In genomic region chr3:106529738-106530137, GRCh38 we compare ENCODE assay signal across 24 cellular contexts.
"Had no signal": no experiment of that assay in that cellular context is flagged by ENCODE, and none has a peak within 500 bp of the region (broad histone marks: within the 10 kb centered on the region; RNA-seq: fewer than 3 reads in every experiment).

No MANE protein-coding gene starts in this region.

- H3K27ac Mint-ChIP-seq: activated CD8-positive, alpha-beta memory T cell treated with anti-CD3 and anti-CD28 coated beads, Interleukin-2, amount 10 ng/mL, durations not matched to agents 7 days and 5 days; activated CD8-positive, alpha-beta T cell treated with anti-CD3 and anti-CD28 coated beads, Interleukin-2, amount 10 ng/mL, durations not matched to agents 7 days and 5 days; activated naive CD4-positive, alpha-beta T cell treated with anti-CD3 and anti-CD28 coated beads for 36 hours; dendritic cell treated with granulocyte-macrophage colony-stimulating factor and Interleukin-4, amounts not matched to agents 40 ng/mL and 50 ng/mL, for 4 days; endodermal cell; mesothelial cell of epicardium; naive B cell; nephron progenitor cell; T-helper 17 cell; WTC11 had no signal

- H3K27me3 Mint-ChIP-seq: activated CD8-positive, alpha-beta memory T cell treated with anti-CD3 and anti-CD28 coated beads, Interleukin-2, amount 10 ng/mL, durations not matched to agents 7 days and 5 days; dendritic cell treated with granulocyte-macrophage colony-stimulating factor and Interleukin-4, amounts not matched to agents 40 ng/mL and 50 ng/mL, for 4 days; naive B cell; T-helper 17 cell had no signal

- H3K4me1 Mint-ChIP-seq: endodermal cell, mesothelial cell of epicardium, nephron progenitor cell had no signal

- DNase-seq: activated CD4-positive, alpha-beta T cell treated with anti-CD3 and anti-CD28 coated beads for 4 hours; activated CD8-positive, alpha-beta memory T cell treated with anti-CD3 and anti-CD28 coated beads, Interleukin-2, amount 10 ng/mL, durations not matched to agents 7 days and 5 days; activated CD8-positive, alpha-beta T cell treated with anti-CD3 and anti-CD28 coated beads, Interleukin-2, amount 10 ng/mL, durations not matched to agents 7 days and 5 days; activated effector memory CD4-positive, alpha-beta T cell treated with Interleukin-2 at 50 U/mL for 16 hours; activated naive CD4-positive, alpha-beta T cell treated with anti-CD3 and anti-CD28 coated beads for 36 hours; amygdala; caudate nucleus; endodermal cell; foreskin fibroblast; head of caudate nucleus; hippocampal formation; left cardiac atrium; left ventricle myocardium superior; mammary epithelial cell; naive B cell; nephron progenitor cell; right lobe of liver; stimulated activated CD4-positive, alpha-beta T cell treated with anti-CD3 and anti-CD28 coated beads, Interleukin-4, amount 100 ng/mL, for 1 hour; T-helper 17 cell had no signal

- H3K4me3 Mint-ChIP-seq: activated CD8-positive, alpha-beta memory T cell treated with anti-CD3 and anti-CD28 coated beads, Interleukin-2, amount 10 ng/mL, durations not matched to agents 7 days and 5 days; activated CD8-positive, alpha-beta T cell treated with anti-CD3 and anti-CD28 coated beads, Interleukin-2, amount 10 ng/mL, durations not matched to agents 7 days and 5 days; activated naive CD4-positive, alpha-beta T cell treated with anti-CD3 and anti-CD28 coated beads for 36 hours; dendritic cell treated with granulocyte-macrophage colony-stimulating factor and Interleukin-4, amounts not matched to agents 40 ng/mL and 50 ng/mL, for 4 days; endodermal cell; mesothelial cell of epicardium; naive B cell; nephron progenitor cell; T-helper 17 cell; WTC11 had no signal

- ATAC-seq: activated CD8-positive, alpha-beta memory T cell treated with anti-CD3 and anti-CD28 coated beads, Interleukin-2, amount 10 ng/mL, durations not matched to agents 7 days and 5 days; activated CD8-positive, alpha-beta T cell treated with anti-CD3 and anti-CD28 coated beads, Interleukin-2, amount 10 ng/mL, durations not matched to agents 7 days and 5 days; esophagus mucosa; left cardiac atrium; left ventricle myocardium superior; right lobe of liver; SK-N-SH treated with all-trans-retinoic acid at 6 μM for 48 hours; T-helper 17 cell; WTC11 had no signal
